In the genomic region with DNA sequence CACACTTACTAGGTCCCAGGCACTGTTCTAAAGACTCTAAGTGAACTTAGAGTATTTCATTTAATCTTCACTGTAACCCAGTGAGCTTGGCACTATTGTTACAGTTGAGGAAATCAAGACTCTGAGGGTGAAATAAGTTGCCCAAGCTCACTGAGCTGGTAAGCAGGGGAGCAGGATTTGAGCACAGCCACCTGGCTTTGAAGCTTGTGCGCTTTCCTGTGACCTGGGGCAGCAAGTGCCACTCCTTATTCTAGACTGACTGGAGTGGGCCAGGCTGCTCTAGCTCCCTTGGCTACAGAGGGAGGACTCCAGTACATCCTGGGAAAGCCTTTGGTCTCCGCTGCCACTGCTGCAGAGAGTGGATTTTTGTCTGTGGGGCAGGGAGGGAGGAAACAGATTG, we compare ENCODE assay signal across 1 cellular context.
TF ChIP-seq lines count a peak whose summit lies in the region.

No MANE protein-coding gene starts in this region.

TF ChIP-seq in K562, 482 proteins besides CTCF, POLR2A, EP300 and RAD21:
- peak; percentile 86 for TF ChIP-seq CBX8 (IDR thresholded peaks at IDR 0.05; ENCODE audit: borderline replicate concordance, extremely low read depth, low read depth, low read length, poor library complexity, severe bottlenecking)
- TF ChIP-seq, protein P1, sequence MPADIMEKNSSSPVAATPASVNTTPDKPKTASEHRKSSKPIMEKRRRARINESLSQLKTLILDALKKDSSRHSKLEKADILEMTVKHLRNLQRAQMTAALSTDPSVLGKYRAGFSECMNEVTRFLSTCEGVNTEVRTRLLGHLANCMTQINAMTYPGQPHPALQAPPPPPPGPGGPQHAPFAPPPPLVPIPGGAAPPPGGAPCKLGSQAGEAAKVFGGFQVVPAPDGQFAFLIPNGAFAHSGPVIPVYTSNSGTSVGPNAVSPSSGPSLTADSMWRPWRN (IDR thresholded peaks at IDR 0.05; ENCODE audit: low read depth): no peak
